16 cellular contexts compared by ENCODE assay signal in genomic region chr18:22640281-22640842, GRCh38.
"Had no signal": no experiment of that assay in that cellular context is flagged by ENCODE, and none has a peak within 500 bp of the region (broad histone marks: within the 10 kb centered on the region; RNA-seq: fewer than 3 reads in every experiment).

No MANE protein-coding gene starts in this region.

- DNase-seq: activated CD4-positive, alpha-beta memory T cell treated with anti-CD3 and anti-CD28 coated beads, Interleukin-2, amount 10 ng/mL, durations not matched to agents 7 days and 5 days; activated CD4-positive, alpha-beta T cell treated with anti-CD3 and anti-CD28 coated beads for 36 hours; activated CD8-positive, alpha-beta memory T cell treated with anti-CD3 and anti-CD28 coated beads, Interleukin-2, amount 50 U/mL, for 4 hours; activated naive CD4-positive, alpha-beta T cell treated with Interleukin-2 at 50 U/mL for 16 hours; central memory CD4-positive, alpha-beta T cell; effector memory CD4-positive, alpha-beta T cell; kidney; left ventricle myocardium superior; mesendoderm; nephron progenitor cell; stimulated activated CD4-positive, alpha-beta T cell treated with anti-CD3 and anti-CD28 coated beads, Interleukin-4, amount 100 ng/mL, for 24 hours; stimulated activated naive CD8-positive, alpha-beta T cell treated with anti-CD3 and anti-CD28 coated beads, Interleukin-15, amount 100 ng/mL, for 72 hours; T1000; testis; WERI-Rb-1 had no signal

- H3K27me3 ChIP-seq: gastroesophageal sphincter, testis had no signal

- H3K4me1 ChIP-seq: testis had no signal

- H3K4me1 Mint-ChIP-seq: activated CD4-positive, alpha-beta memory T cell treated with anti-CD3 and anti-CD28 coated beads, Interleukin-2, amount 10 ng/mL, durations not matched to agents 7 days and 5 days; activated CD4-positive, alpha-beta T cell treated with anti-CD3 and anti-CD28 coated beads for 36 hours; nephron progenitor cell; stimulated activated naive CD8-positive, alpha-beta T cell treated with anti-CD3 and anti-CD28 coated beads, Interleukin-15, amount 100 ng/mL, for 72 hours had no signal

- H3K27me3 Mint-ChIP-seq: activated CD4-positive, alpha-beta memory T cell treated with anti-CD3 and anti-CD28 coated beads, Interleukin-2, amount 10 ng/mL, durations not matched to agents 7 days and 5 days; stimulated activated naive CD8-positive, alpha-beta T cell treated with anti-CD3 and anti-CD28 coated beads, Interleukin-15, amount 100 ng/mL, for 72 hours had no signal

- H3K27ac Mint-ChIP-seq: activated CD4-positive, alpha-beta memory T cell treated with anti-CD3 and anti-CD28 coated beads, Interleukin-2, amount 10 ng/mL, durations not matched to agents 7 days and 5 days; activated CD4-positive, alpha-beta T cell treated with anti-CD3 and anti-CD28 coated beads for 36 hours; nephron progenitor cell; stimulated activated naive CD8-positive, alpha-beta T cell treated with anti-CD3 and anti-CD28 coated beads, Interleukin-15, amount 100 ng/mL, for 72 hours had no signal

- H3K9me3 ChIP-seq: testis had no signal

- ATAC-seq: activated CD4-positive, alpha-beta T cell treated with anti-CD3 and anti-CD28 coated beads for 36 hours; gastroesophageal sphincter; left ventricle myocardium superior; stimulated activated naive CD8-positive, alpha-beta T cell treated with anti-CD3 and anti-CD28 coated beads, Interleukin-15, amount 100 ng/mL, for 72 hours had no signal

- H3K27ac ChIP-seq: gastroesophageal sphincter, testis, WERI-Rb-1 had no signal

- H3K36me3 ChIP-seq: gastroesophageal sphincter, WERI-Rb-1 had no signal

- H3K4me3 Mint-ChIP-seq: activated CD4-positive, alpha-beta memory T cell treated with anti-CD3 and anti-CD28 coated beads, Interleukin-2, amount 10 ng/mL, durations not matched to agents 7 days and 5 days; activated CD4-positive, alpha-beta T cell treated with anti-CD3 and anti-CD28 coated beads for 36 hours; nephron progenitor cell; stimulated activated naive CD8-positive, alpha-beta T cell treated with anti-CD3 and anti-CD28 coated beads, Interleukin-15, amount 100 ng/mL, for 72 hours had no signal

- H3K4me3 ChIP-seq: gastroesophageal sphincter, testis had no signal
